In the genomic region with DNA sequence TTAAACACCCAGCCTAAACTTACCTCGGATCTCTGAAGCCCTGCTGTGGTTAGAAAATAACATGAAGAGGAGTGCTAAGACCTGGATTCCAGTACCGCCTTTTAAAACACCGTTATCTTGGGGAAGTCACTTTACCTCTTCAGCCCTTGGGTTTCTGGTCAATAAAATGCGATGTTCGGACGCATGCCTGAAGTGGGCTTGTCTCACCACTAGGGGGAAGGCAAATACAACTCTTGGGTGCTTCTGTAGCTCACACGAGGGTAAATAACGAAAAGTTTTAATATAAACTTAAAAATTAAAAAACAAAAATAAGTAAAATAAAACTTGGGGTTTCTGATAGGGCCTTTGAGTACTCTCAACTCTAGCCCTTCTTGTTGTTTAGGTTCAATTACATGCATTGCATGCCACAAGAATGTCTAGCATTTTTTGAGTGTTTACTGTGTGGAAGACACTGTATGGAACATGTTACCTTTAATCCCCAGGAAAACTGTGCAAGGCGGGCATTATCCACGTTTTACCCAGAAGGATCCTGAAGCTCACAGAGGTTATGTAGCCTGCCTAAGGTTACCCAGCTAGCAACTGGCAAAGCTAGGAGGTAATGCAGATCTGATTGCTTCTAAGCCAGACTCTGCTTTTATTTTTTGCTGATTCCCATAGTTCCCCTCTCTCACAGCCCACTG, we compare ENCODE assay signal across 8 cellular contexts.
DNase-seq lines count a peak whose midpoint lies in the region; ATAC-seq, FAIRE-seq and TF ChIP-seq lines count a peak whose summit lies in the region.

No MANE protein-coding gene starts in this region.

- H3K79me1 ChIP-seq in H1 (ENCODE audit: low read depth, low read length): no peaks in the 10 kb centered on the region

- POLR2A ChIA-PET in activated CD8-positive, alpha-beta T cell treated with anti-CD3 and anti-CD28 coated beads, Interleukin-2, amount 10 ng/mL, durations not matched to agents 7 days and 5 days (lab: Charles Lee): no interaction called here
- POLR2A ChIA-PET in H1 (lab: Charles Lee; ENCODE audit: partially characterized antibody): no interaction called here

- no peak for TF ChIP-seq EP300 in H1 (IDR thresholded peaks at IDR 0.05; ENCODE audit: borderline replicate concordance in 1 of 2, low read depth in 2 of 2, low read length in 2 of 2)

- peaks cover 19% of the 10 kb centered on the region for H3K4me1 Mint-ChIP-seq in activated CD8-positive, alpha-beta T cell treated with anti-CD3 and anti-CD28 coated beads, Interleukin-2, amount 10 ng/mL, durations not matched to agents 7 days and 5 days (ENCODE audit: low read depth)

- no peaks in the 10 kb centered on the region for H3K36me3 ChIP-seq in H1 (ENCODE audit: control insufficient read depth in 2 of 4, insufficient read depth in 4 of 4, low read length in 3 of 4)

- no peaks in the 10 kb centered on the region for H3K36me3 Mint-ChIP-seq in activated CD8-positive, alpha-beta T cell treated with anti-CD3 and anti-CD28 coated beads, Interleukin-2, amount 10 ng/mL, durations not matched to agents 7 days and 5 days (ENCODE audit: low read depth)

- H3K23me2 ChIP-seq in H1 (ENCODE audit: low read depth, low read length): no peaks in the 10 kb centered on the region

- TF ChIP-seq CTCF in H1 (IDR thresholded peaks at IDR 0.05; ENCODE audit: control extremely low read depth in 1 of 3, insufficient read depth in 1 of 3, low read depth in 1 of 3, low read length in 3 of 3): peak; percentile 70 to 86 (median 82)

- CTCF ChIA-PET in activated CD8-positive, alpha-beta T cell treated with anti-CD3 and anti-CD28 coated beads, Interleukin-2, amount 10 ng/mL, durations not matched to agents 7 days and 5 days (lab: Charles Lee): interaction anchor here (0.7 to 11.5 kb wide), 26 partner anchors 10 to 1029 kb away, joined by 3 to 155 read pairs (median 4); a partner anchor contains a TSS
- CTCF ChIA-PET in H1 (lab: Charles Lee; ENCODE audit: partially characterized antibody): interaction anchor here (0.6 to 11.5 kb wide), 47 partner anchors 10 to 1027 kb away, joined by 3 to 128 read pairs (median 4); a partner anchor contains a TSS

- H3K56ac ChIP-seq in H1 (replicated peaks; ENCODE audit: insufficient read length, low read depth, low read length): no peak overlapping the region

- no peak overlapping the region for H4K8ac ChIP-seq in H1 (ENCODE audit: extremely low read depth, insufficient read depth, low read length)

- no peak overlapping the region for H3K14ac ChIP-seq in H1 (ENCODE audit: insufficient read length)

- no peak overlapping the region for H3K23ac ChIP-seq in H1 (ENCODE audit: insufficient read length)

- H2BK120ac ChIP-seq in H1 (replicated peaks; ENCODE audit: low read depth, low read length): no peak overlapping the region

- TF ChIP-seq RAD21 in H1 (IDR thresholded peaks at IDR 0.05 in 1 of 2, conservative IDR thresholded peaks at IDR 0.05 in 1 of 2; ENCODE audit: low read depth in 2 of 2, low read length in 2 of 2): peak; percentile 92 to 94

- no peak overlapping the region for H4K5ac ChIP-seq in H1 (ENCODE audit: insufficient read length, low read depth, low read length)

- peak overlapping the region; percentile 25 for H4K91ac ChIP-seq in H1 (replicated peaks; ENCODE audit: insufficient read length, low read length)

- H3K18ac ChIP-seq in H1 (ENCODE audit: extremely low read depth, low read length): no peak overlapping the region

- WGBS in H1 (ENCODE audit: extremely low coverage in 1 of 2, insufficient coverage in 1 of 2, insufficient read length in 1 of 2, insufficient replicate concordance in 2 of 2, low coverage in 1 of 2, low lambda C conversion rate in 2 of 2, missing lambda C conversion rate in 1 of 2), 2 experiments: 24% methylated on average over 10 of the region's 10 CpGs; no CpG with 5 or more reads in 1 of the 2 experiments

- H3K27me3 ChIP-seq in H1 (replicated peaks in 1 of 4; ENCODE audit: control insufficient read depth in 3 of 4, extremely low read depth in 1 of 4, insufficient read depth in 3 of 4, low read length in 3 of 4): no peaks in the 10 kb centered on the region

- H4K20me1 ChIP-seq in H1 (replicated peaks in 1 of 2; ENCODE audit: control insufficient read depth in 1 of 2, insufficient read depth in 2 of 2, low read length in 2 of 2): no peaks in the 10 kb centered on the region

- peaks cover 11% of the 10 kb centered on the region for H3K27me3 Mint-ChIP-seq in activated CD8-positive, alpha-beta T cell treated with anti-CD3 and anti-CD28 coated beads, Interleukin-2, amount 10 ng/mL, durations not matched to agents 7 days and 5 days (ENCODE audit: low read depth)

- FAIRE-seq in H1 (lab: Jason Lieb, UNC): peak; percentile 98

- peak overlapping the region; percentile 4 for H3K4me3 Mint-ChIP-seq in activated CD8-positive, alpha-beta T cell treated with anti-CD3 and anti-CD28 coated beads, Interleukin-2, amount 10 ng/mL, durations not matched to agents 7 days and 5 days

- peak; percentile 69 for DNase-seq in COLO668 (lab: John Stamatoyannopoulos, UW; ENCODE audit: unreplicated experiment)
- DNase-seq in NCI-H774 (lab: John Stamatoyannopoulos, UW): peak; percentile 24
- peak; percentile 75 for DNase-seq in activated CD8-positive, alpha-beta T cell treated with anti-CD3 and anti-CD28 coated beads, Interleukin-2, amount 10 ng/mL, durations not matched to agents 7 days and 5 days
- peak; percentile 27 to 70 for DNase-seq in H1 (ENCODE audit: low read depth in 1 of 2, low spot score in 2 of 2)
- peak; percentile 72 for DNase-seq in midbrain (lab: John Stamatoyannopoulos, UW)
- peak; percentile 0 to 23 for DNase-seq in stimulated activated CD8-positive, alpha-beta memory T cell treated with anti-CD3 and anti-CD28 coated beads, Interleukin-7, amount 100 ng/mL, for 1 hour (ENCODE audit: low read depth in 2 of 2)

- H2AFZ ChIP-seq in H1 (ENCODE audit: low read length): peak overlapping the region; percentile 94

- no peak overlapping the region for H2BK5ac ChIP-seq in H1 (ENCODE audit: low read depth, low read length)

- no peak overlapping the region for H3K27ac Mint-ChIP-seq in activated CD8-positive, alpha-beta T cell treated with anti-CD3 and anti-CD28 coated beads, Interleukin-2, amount 10 ng/mL, durations not matched to agents 7 days and 5 days

- H2BK20ac ChIP-seq in H1 (ENCODE audit: low read length): no peak overlapping the region; the same call in 1 of the 2 replicates

- no peak overlapping the region for H3K9ac ChIP-seq in H1 (replicated peaks in 1 of 4; ENCODE audit: extremely low read depth in 1 of 4, low read depth in 3 of 4, low read length in 3 of 4)

- ATAC-seq in GM19397 (IDR thresholded peaks at IDR 0.05; ENCODE audit: unreplicated experiment) (peak; percentile 83), HG03442 (IDR thresholded peaks at IDR 0.05; ENCODE audit: unreplicated experiment) (peak; percentile 92)
- ATAC-seq in activated CD8-positive, alpha-beta T cell treated with anti-CD3 and anti-CD28 coated beads, Interleukin-2, amount 10 ng/mL, durations not matched to agents 7 days and 5 days: peak; percentile 97

- 0 out of 4 replicates have a peak overlapping the region, but pooled peaks of 1 of the 2 experiments have one; percentile 6 for H3K4me2 ChIP-seq in H1 (ENCODE audit: insufficient read depth in 1 of 2, low read depth in 2 of 2, low read length in 2 of 2)

- H2AK5ac ChIP-seq in H1 (ENCODE audit: low read depth, low read length): no peak overlapping the region

- H2BK15ac ChIP-seq in H1 (ENCODE audit: low read length): no peak overlapping the region

- H3K4me1 ChIP-seq in H1 (replicated peaks in 1 of 4; ENCODE audit: control insufficient read depth in 3 of 4, insufficient read depth in 4 of 4, low read length in 3 of 4): peaks cover 0 to 13% (median 2%) of the 10 kb centered on the region in 4 experiments; a peak in 3 of 7 replicates

- no peak overlapping the region for H3K27ac ChIP-seq in H1 (ENCODE audit: low read depth, low read length)

- H3K4me3 ChIP-seq in H1 (ENCODE audit: extremely low read depth in 1 of 4, insufficient read depth in 2 of 4, low read depth in 3 of 4, low read length in 4 of 4): no peak overlapping the region

- no peaks in the 10 kb centered on the region for H3K9me3 Mint-ChIP-seq in activated CD8-positive, alpha-beta T cell treated with anti-CD3 and anti-CD28 coated beads, Interleukin-2, amount 10 ng/mL, durations not matched to agents 7 days and 5 days (ENCODE audit: insufficient read depth)

- no peak overlapping the region for H2BK12ac ChIP-seq in H1 (ENCODE audit: low read depth, low read length)

- H3K4ac ChIP-seq in H1 (replicated peaks; ENCODE audit: insufficient read length, low read depth, low read length): no peak overlapping the region

- H3K79me2 ChIP-seq in H1 (ENCODE audit: control insufficient read depth in 1 of 2, insufficient read depth in 2 of 2, low read length in 2 of 2): no peaks in the 10 kb centered on the region

- TF ChIP-seq POLR2A in H1 (IDR thresholded peaks at IDR 0.05; ENCODE audit: control extremely low read depth in 1 of 2, low read depth in 2 of 2, low read length in 2 of 2): no peak

- H3K9me3 ChIP-seq in H1 (ENCODE audit: insufficient read depth in 2 of 2, low read depth in 1 of 2, low read length in 1 of 2): no peaks in the 10 kb centered on the region

Comparison
In these comparisons a context has a peak if more than half of its experiments do, and no peak if none do; other contexts are left out.
1. DNase-seq: peak in every context shown above with its lines; median percentile 75 in activated CD8-positive, alpha-beta T cell treated with anti-CD3 and anti-CD28 coated beads, Interleukin-2, amount 10 ng/mL, durations not matched to agents 7 days and 5 days; 72 in midbrain; 69 in COLO668; 48 in H1; 24 in NCI-H774; 12 in stimulated activated CD8-positive, alpha-beta memory T cell treated with anti-CD3 and anti-CD28 coated beads, Interleukin-7, amount 100 ng/mL, for 1 hour.